Comparison of ENCODE assay signal across 10 cellular contexts in the genomic region with DNA sequence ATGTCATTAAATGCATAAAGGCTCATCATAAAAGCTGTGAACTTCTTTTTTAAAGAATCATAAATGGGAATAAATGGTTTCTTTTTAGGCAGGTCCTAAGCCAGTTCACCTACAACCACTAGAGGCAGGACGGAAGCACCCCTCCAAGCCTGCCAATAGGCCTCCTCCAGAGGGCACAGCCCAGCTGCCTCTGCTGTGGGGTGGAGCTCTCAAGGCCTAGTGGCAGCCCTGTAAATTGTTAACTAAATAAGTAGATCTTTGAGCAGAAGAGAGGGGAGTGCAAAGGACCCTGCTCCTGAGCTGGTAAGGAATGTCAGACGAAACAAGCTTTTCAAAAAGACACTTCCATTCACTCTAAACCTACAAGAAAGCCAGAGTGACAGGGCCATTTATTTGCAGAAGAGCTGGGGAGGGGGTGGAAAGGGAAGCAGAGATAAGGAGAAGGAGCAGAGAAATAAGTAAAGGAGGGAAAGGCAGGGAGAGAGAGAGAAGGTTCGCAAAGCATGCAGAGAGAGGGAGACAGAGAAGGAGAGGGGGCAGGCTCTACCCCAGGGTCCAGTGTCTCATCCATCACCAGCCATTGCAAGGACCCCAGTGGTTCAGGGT. TPM values are rescaled to one million over a fixed set of nuclear protein-coding genes. Genes with fewer than 3 reads are reported as not detected.
DNase-seq lines count a peak whose midpoint lies in the region; ATAC-seq and TF ChIP-seq lines count a peak whose summit lies in the region.
"Had no signal": no experiment of that assay in that cellular context is flagged by ENCODE, and none has a peak within 500 bp of the region (broad histone marks: within the 10 kb centered on the region; RNA-seq: fewer than 3 reads in every experiment).

No MANE protein-coding gene starts in this region.

- POLR2A ChIA-PET in HEK293 (lab: Yijun Ruan, JAX): interaction anchor here (1.7 kb wide), 1 partner anchor 18 kb away, joined by 6 read pairs; the partner anchor contains the start of gene MAFB

- intact Hi-C loops in left lung (cut with DNase I): no loop called here

- H3K36me3 ChIP-seq in HEK293 (ENCODE audit: control insufficient read depth in 2 of 2, insufficient read depth in 1 of 2, low read length in 2 of 2) (no peaks in the 10 kb centered on the region), left lung (no peaks in the 10 kb centered on the region)
- H3K36me3 ChIP-seq: BLaER1 had no signal

- ATAC-seq in left lung: peak; percentile 98
- no peak for ATAC-seq in HG02981 (IDR thresholded peaks at IDR 0.05; ENCODE audit: unreplicated experiment)

- CTCF ChIA-PET in HEK293 (lab: Yijun Ruan, JAX): interaction anchor here (0.7 to 1.4 kb wide), 5 partner anchors 33 to 441 kb away, joined by 3 to 5 read pairs (median 3); no protein-coding TSS in a partner anchor

- H3K27me3 ChIP-seq in left lung: peaks cover 5 to 17% of the 10 kb centered on the region in 2 donors
- H3K27me3 ChIP-seq: BLaER1 had no signal

- peak; percentile 57 for TF ChIP-seq CTCF in HEK293 (tag by site-specific recombination; IDR thresholded peaks at IDR 0.05)
- TF ChIP-seq CTCF in left lung (IDR thresholded peaks at IDR 0.05): peak in 1 of 2 donors; percentile 15

- DNase-seq in Caki2 (ENCODE audit: low read depth) (peak; percentile 39), SK-MEL-5 (ENCODE audit: low read depth, low spot score) (peak; percentile 71), left lung (peak in 1 of 2 donors; percentile 53), HuH-7 (ENCODE audit: low spot score) (no peak), D341Med (ENCODE audit: low spot score) (no peak), COLO668 (lab: John Stamatoyannopoulos, UW; ENCODE audit: unreplicated experiment) (no peak)
- DNase-seq: activated effector memory CD4-positive, alpha-beta T cell treated with Interleukin-2 at 50 U/mL for 16 hours had no signal

- H3K4me1 ChIP-seq in HEK293 (ENCODE audit: control insufficient read depth, insufficient read depth, low read length): no peaks in the 10 kb centered on the region
- no peaks in the 10 kb centered on the region for H3K4me1 ChIP-seq in left lung
- H3K4me1 ChIP-seq: BLaER1 had no signal

- no peaks in the 10 kb centered on the region for H3K9me3 ChIP-seq in HEK293 (ENCODE audit: control insufficient read depth, insufficient read depth, low read depth, low read length)
- H3K9me3 ChIP-seq in left lung: no peaks in the 10 kb centered on the region
- H3K9me3 ChIP-seq: BLaER1 had no signal

- no peak overlapping the region for H3K4me3 ChIP-seq in HEK293 (ENCODE audit: low read depth, low read length)
- H3K4me3 ChIP-seq in left lung: no peak overlapping the region
- H3K4me3 ChIP-seq: BLaER1 had no signal

- in situ Hi-C loops in Caki2 (cut with HindIII; ENCODE audit: low pct_unique_long_range_greater_than_20kb, low sequenced_read_pairs) (no loop called here), SK-MEL-5 (cut with HindIII; ENCODE audit: low pct_unique_long_range_greater_than_20kb, low sequenced_read_pairs) (no loop called here)

- no peak overlapping the region for H3K27ac ChIP-seq in HEK293 (ENCODE audit: extremely low read depth, low read depth, low read length)
- H3K27ac ChIP-seq in left lung: no peak overlapping the region
- H3K27ac ChIP-seq: BLaER1 had no signal

TF ChIP-seq in HEK293, 187 proteins besides CTCF, POLR2A, EP300 and RAD21:
- TF ChIP-seq KLF10 (tag by site-specific recombination; IDR thresholded peaks at IDR 0.05): no peak
- TF ChIP-seq, protein P1, sequence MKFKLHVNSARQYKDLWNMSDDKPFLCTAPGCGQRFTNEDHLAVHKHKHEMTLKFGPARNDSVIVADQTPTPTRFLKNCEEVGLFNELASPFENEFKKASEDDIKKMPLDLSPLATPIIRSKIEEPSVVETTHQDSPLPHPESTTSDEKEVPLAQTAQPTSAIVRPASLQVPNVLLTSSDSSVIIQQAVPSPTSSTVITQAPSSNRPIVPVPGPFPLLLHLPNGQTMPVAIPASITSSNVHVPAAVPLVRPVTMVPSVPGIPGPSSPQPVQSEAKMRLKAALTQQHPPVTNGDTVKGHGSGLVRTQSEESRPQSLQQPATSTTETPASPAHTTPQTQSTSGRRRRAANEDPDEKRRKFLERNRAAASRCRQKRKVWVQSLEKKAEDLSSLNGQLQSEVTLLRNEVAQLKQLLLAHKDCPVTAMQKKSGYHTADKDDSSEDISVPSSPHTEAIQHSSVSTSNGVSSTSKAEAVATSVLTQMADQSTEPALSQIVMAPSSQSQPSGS (tag by site-specific recombination; IDR thresholded peaks at IDR 0.05; ENCODE audit: low read depth): no peak
- no peak for TF ChIP-seq ZNF239 (tag by site-specific recombination; IDR thresholded peaks at IDR 0.05)
- TF ChIP-seq ZNF341 (tag by site-specific recombination; IDR thresholded peaks at IDR 0.05; ENCODE audit: low read depth): no peak
- TF ChIP-seq ZNF626 (tag by site-specific recombination; IDR thresholded peaks at IDR 0.05): no peak
- TF ChIP-seq, protein P2, sequence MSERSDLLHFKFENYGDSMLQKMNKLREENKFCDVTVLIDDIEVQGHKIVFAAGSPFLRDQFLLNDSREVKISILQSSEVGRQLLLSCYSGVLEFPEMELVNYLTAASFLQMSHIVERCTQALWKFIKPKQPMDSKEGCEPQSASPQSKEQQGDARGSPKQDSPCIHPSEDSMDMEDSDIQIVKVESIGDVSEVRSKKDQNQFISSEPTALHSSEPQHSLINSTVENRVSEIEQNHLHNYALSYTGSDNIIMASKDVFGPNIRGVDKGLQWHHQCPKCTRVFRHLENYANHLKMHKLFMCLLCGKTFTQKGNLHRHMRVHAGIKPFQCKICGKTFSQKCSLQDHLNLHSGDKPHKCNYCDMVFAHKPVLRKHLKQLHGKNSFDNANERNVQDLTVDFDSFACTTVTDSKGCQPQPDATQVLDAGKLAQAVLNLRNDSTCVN (tag by site-specific recombination; optimal IDR thresholded peaks at IDR 0.05): no peak
- TF ChIP-seq ZFP69B (tag by site-specific recombination; IDR thresholded peaks at IDR 0.05): no peak
- no peak for TF ChIP-seq IKZF3 (tag by site-specific recombination; IDR thresholded peaks at IDR 0.05)
- no peak for TF ChIP-seq ZEB2 (tag by site-specific recombination; IDR thresholded peaks at IDR 0.05)
- TF ChIP-seq ZNF121 (tag by site-specific recombination; IDR thresholded peaks at IDR 0.05): no peak
- TF ChIP-seq ZNF426 (tag by site-specific recombination; IDR thresholded peaks at IDR 0.05): no peak
- no peak for TF ChIP-seq GLI4 (tag by site-specific recombination; IDR thresholded peaks at IDR 0.05)
- TF ChIP-seq, protein P3, sequence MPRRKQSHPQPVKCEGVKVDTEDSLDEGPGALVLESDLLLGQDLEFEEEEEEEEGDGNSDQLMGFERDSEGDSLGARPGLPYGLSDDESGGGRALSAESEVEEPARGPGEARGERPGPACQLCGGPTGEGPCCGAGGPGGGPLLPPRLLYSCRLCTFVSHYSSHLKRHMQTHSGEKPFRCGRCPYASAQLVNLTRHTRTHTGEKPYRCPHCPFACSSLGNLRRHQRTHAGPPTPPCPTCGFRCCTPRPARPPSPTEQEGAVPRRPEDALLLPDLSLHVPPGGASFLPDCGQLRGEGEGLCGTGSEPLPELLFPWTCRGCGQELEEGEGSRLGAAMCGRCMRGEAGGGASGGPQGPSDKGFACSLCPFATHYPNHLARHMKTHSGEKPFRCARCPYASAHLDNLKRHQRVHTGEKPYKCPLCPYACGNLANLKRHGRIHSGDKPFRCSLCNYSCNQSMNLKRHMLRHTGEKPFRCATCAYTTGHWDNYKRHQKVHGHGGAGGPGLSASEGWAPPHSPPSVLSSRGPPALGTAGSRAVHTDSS (tag by site-specific recombination; IDR thresholded peaks at IDR 0.05): no peak

RNA-seq across cellular contexts. Expression of gene MAFB, which starts 18.0 kb away (rescaled TPM):
- total RNA-seq in Caki2 (2014; rRNA removed; shearing (Covaris generic); ENCODE audit: low replicate concordance): 0.03 TPM in 1 of 2 replicates, not detected in the other
- 1.2 and 1.4 TPM in 2 replicates for total RNA-seq in SK-MEL-5 (2014; rRNA removed; shearing (Covaris generic))
- 3.8 TPM in 2 replicates for polyA plus RNA-seq in SK-MEL-5 (2015; cell fraction: cytosol; rRNA removed)
- 0.93 and 1.7 TPM in 2 replicates for polyA plus RNA-seq in SK-MEL-5 (2015; cell fraction: nucleus; rRNA removed)
- 100 to 1,000 TPM in 1 of 2 donors, 10 to 100 TPM in 1; 29.8 to 111 TPM for total RNA-seq in left lung

Comparison
In these comparisons a context has a peak if more than half of its experiments do, and no peak if none do; other contexts are left out.
1. DNase-seq: peak in Caki2 (single experiment) and SK-MEL-5 (single experiment); none in HuH-7 (single experiment), D341Med (single experiment) and COLO668 (single experiment).
2. RNA of gene MAFB, which starts 18.0 kb away (total RNA-seq): 29.8 to 111 TPM in left lung; 1.2 to 1.4 TPM in SK-MEL-5 and 0.03 TPM in Caki2; every median in the first group is over 10 times any median in the second.